ENCODE assay signal across 8 cellular contexts in genomic region chr22:38218661-38219331, GRCh38. TPM values are rescaled to one million over a fixed set of nuclear protein-coding genes. Genes with fewer than 3 reads are reported as not detected.
DNase-seq lines count a peak whose midpoint lies in the region; ATAC-seq, FAIRE-seq and TF ChIP-seq lines count a peak whose summit lies in the region.

No MANE protein-coding gene starts in this region.

- no peak overlapping the region for H3K4me3 Mint-ChIP-seq in T-helper 2 cell treated with Interferon-gamma antibody and Interleukin-4, amounts not matched to agents 5 μg/mL and 100 μg/mL, for 36 hours
- peak overlapping the region; percentile 52 for H3K4me3 Mint-ChIP-seq in type B pancreatic cell

- H3K36me3 Mint-ChIP-seq in T-helper 2 cell treated with Interferon-gamma antibody and Interleukin-4, amounts not matched to agents 5 μg/mL and 100 μg/mL, for 36 hours (ENCODE audit: low read depth): no peaks in the 10 kb centered on the region
- peaks cover 14% of the 10 kb centered on the region for H3K36me3 Mint-ChIP-seq in type B pancreatic cell

- no peak overlapping the region for H3K4me3 ChIP-seq in epithelial cell of esophagus (ENCODE audit: low read length)

- TF ChIP-seq POLR2A in GM12891 (IDR thresholded peaks at IDR 0.05; ENCODE audit: low read depth, low read length): no peak

- H3K27me3 Mint-ChIP-seq in T-helper 2 cell treated with Interferon-gamma antibody and Interleukin-4, amounts not matched to agents 5 μg/mL and 100 μg/mL, for 36 hours (ENCODE audit: low read depth): no peaks in the 10 kb centered on the region
- H3K27me3 Mint-ChIP-seq in type B pancreatic cell: no peaks in the 10 kb centered on the region

- FAIRE-seq in GM12891 (lab: Jason Lieb, UNC): peak; percentile 72

- no peak overlapping the region for H3K27ac Mint-ChIP-seq in T-helper 2 cell treated with Interferon-gamma antibody and Interleukin-4, amounts not matched to agents 5 μg/mL and 100 μg/mL, for 36 hours
- H3K27ac Mint-ChIP-seq in type B pancreatic cell: peak overlapping the region; percentile 97

- DNase-seq in GM12891 (ENCODE audit: insufficient read length, low spot score) (no peak), epithelial cell of esophagus (ENCODE audit: low read depth) (peak; percentile 96), myocyte (ENCODE audit: low read depth) (peak; percentile 92), type B pancreatic cell (ENCODE audit: extremely low spot score, unreplicated experiment) (no peak), NCI-H1092 treated with DMSO at 0.1 percent for 48 hours (lab: John Stamatoyannopoulos, UW) (no peak)
- DNase-seq in T-helper 2 cell treated with Interferon-gamma antibody and Interleukin-4, amounts not matched to agents 5 μg/mL and 100 μg/mL, for 36 hours (ENCODE audit: low spot score): peak; percentile 24

- H3K9me3 Mint-ChIP-seq in T-helper 2 cell treated with Interferon-gamma antibody and Interleukin-4, amounts not matched to agents 5 μg/mL and 100 μg/mL, for 36 hours: no peaks in the 10 kb centered on the region
- H3K9me3 Mint-ChIP-seq in type B pancreatic cell: no peaks in the 10 kb centered on the region

- ATAC-seq in GM18502 (IDR thresholded peaks at IDR 0.05; ENCODE audit: poor library complexity, unreplicated experiment) (no peak), GM18520 (IDR thresholded peaks at IDR 0.05; ENCODE audit: unreplicated experiment) (no peak)

- peaks cover 16% of the 10 kb centered on the region for H3K4me1 Mint-ChIP-seq in T-helper 2 cell treated with Interferon-gamma antibody and Interleukin-4, amounts not matched to agents 5 μg/mL and 100 μg/mL, for 36 hours (ENCODE audit: low read depth)
- peaks cover 28% of the 10 kb centered on the region for H3K4me1 Mint-ChIP-seq in type B pancreatic cell (ENCODE audit: unreplicated experiment)

- TF ChIP-seq CTCF in epithelial cell of esophagus (IDR thresholded peaks at IDR 0.05; ENCODE audit: insufficient read depth, low read depth, low read length, missing control alignments): no peak
- no peak for TF ChIP-seq CTCF in type B pancreatic cell (conservative IDR thresholded peaks at IDR 0.05)

TF ChIP-seq in GM12891, 5 proteins besides CTCF, POLR2A, EP300 and RAD21:
- no peak for TF ChIP-seq POU2F2 (IDR thresholded peaks at IDR 0.05; ENCODE audit: low read depth, low read length)
TF ChIP-seq in GM12891: peak in this region for 0.

RNA-seq across cellular contexts. Expression of gene MAFF, which starts 17.0 kb away (rescaled TPM):
- 2.6 TPM for polyA plus RNA-seq in GM12891 (2012; ENCODE audit: low read depth, missing spikeins)
- 4.1 and 8.7 TPM in 2 replicates for total RNA-seq in myocyte
- polyA plus RNA-seq in myocyte (2012): 7.4 TPM
- total RNA-seq in type B pancreatic cell (ENCODE audit: low replicate concordance): 14.6 and 60.9 TPM in 2 replicates

RNA-seq across cellular contexts. Expression of gene PLA2G6, which starts 37.2 kb away (rescaled TPM):
- 19.4 TPM for polyA plus RNA-seq in GM12891 (2012; ENCODE audit: low read depth, missing spikeins)
- total RNA-seq in myocyte (15.6 and 18.9 TPM in 2 replicates), type B pancreatic cell (ENCODE audit: low replicate concordance) (64.1 and 78.6 TPM in 2 replicates)
- 14.7 TPM for polyA plus RNA-seq in myocyte (2012)

RNA-seq across cellular contexts. Expression of gene TMEM184B, which starts 54.0 kb away (rescaled TPM):
- polyA plus RNA-seq in GM12891 (2012; ENCODE audit: low read depth, missing spikeins): 5.5 TPM
- total RNA-seq in myocyte: 53.4 and 78.0 TPM in 2 replicates
- polyA plus RNA-seq in myocyte (2012): 90.4 TPM
- 66.7 and 83.3 TPM in 2 replicates for total RNA-seq in type B pancreatic cell (ENCODE audit: low replicate concordance)

Comparison
In these comparisons a context has a peak if more than half of its experiments do, and no peak if none do; other contexts are left out.
1. DNase-seq: peak in T-helper 2 cell treated with Interferon-gamma antibody and Interleukin-4, amounts not matched to agents 5 μg/mL and 100 μg/mL, for 36 hours (single experiment), epithelial cell of esophagus (single experiment) and myocyte (single experiment); none in GM12891 (single experiment), type B pancreatic cell (single experiment) and NCI-H1092 treated with DMSO at 0.1 percent for 48 hours (single experiment).